In genomic region chr3:48609088-48610005, GRCh38 we compare ENCODE assay signal across 8 cellular contexts. TPM values are rescaled to one million over a fixed set of nuclear protein-coding genes. Genes with fewer than 3 reads are reported as not detected.
DNase-seq lines count a peak whose midpoint lies in the region; ATAC-seq and TF ChIP-seq lines count a peak whose summit lies in the region.

Gene UQCRC1, minus strand, starts transcription at chr3:48609646. Its CDS starts 26 bp downstream, at chr3:48609620.

- ATAC-seq in HG02588 (IDR thresholded peaks at IDR 0.05; ENCODE audit: unreplicated experiment) (peak; percentile 91), thoracic aorta (ENCODE audit: insufficient number of reproducible peaks, low FRiP score, low read depth) (peak; percentile 88)

- H3K4me1 ChIP-seq in osteoblast (ENCODE audit: insufficient read depth, low read length) = peaks cover 15% of the 10 kb centered on the region
- peaks cover 10 to 21% of the 10 kb centered on the region in 2 donors for H3K4me1 ChIP-seq in thoracic aorta (ENCODE audit: control insufficient read depth in 1 of 2, low read depth in 2 of 2)

- H3K9me3 ChIP-seq in osteoblast (ENCODE audit: low read depth, low read length) = no peaks in the 10 kb centered on the region
- H3K9me3 ChIP-seq in thoracic aorta = no peaks in the 10 kb centered on the region

- peak; percentile 94 for TF ChIP-seq POLR2A in GM10847 (IDR thresholded peaks at IDR 0.05; ENCODE audit: extremely low read depth, insufficient read length)

- H3K4me3 ChIP-seq in osteoblast (ENCODE audit: insufficient read depth, low read length) (peak within 1 kb of the TSS; percentile 97), thoracic aorta (peak within 1 kb of the TSS; percentile 85)

- H3K9me3 Mint-ChIP-seq in activated naive CD8-positive, alpha-beta T cell (ENCODE audit: low read depth) = no peaks in the 10 kb centered on the region

- peaks cover 9% of the 10 kb centered on the region for H4K20me1 ChIP-seq in osteoblast (ENCODE audit: insufficient read depth, low read length)

- H3K27ac Mint-ChIP-seq in activated naive CD8-positive, alpha-beta T cell = peak within 1 kb of the TSS; percentile 97

- H3K79me2 ChIP-seq in osteoblast (ENCODE audit: insufficient read depth, low read length) = peaks cover 38% of the 10 kb centered on the region

- H3K27ac ChIP-seq in osteoblast (ENCODE audit: low read depth, low read length) = peak within 1 kb of the TSS; percentile 65
- peak within 1 kb of the TSS; percentile 72 to 84 for H3K27ac ChIP-seq in thoracic aorta

- H3K27me3 Mint-ChIP-seq in activated naive CD8-positive, alpha-beta T cell = no peaks in the 10 kb centered on the region

- H3K27me3 ChIP-seq in osteoblast (ENCODE audit: insufficient read depth, low read length) (no peaks in the 10 kb centered on the region), thoracic aorta (replicated peaks; ENCODE audit: insufficient read depth) (no peaks in the 10 kb centered on the region)

- H3K36me3 ChIP-seq in osteoblast (ENCODE audit: insufficient read depth, low read length) (peaks cover 20% of the 10 kb centered on the region), thoracic aorta (peaks cover 15% of the 10 kb centered on the region)

- peak; percentile 62 for TF ChIP-seq CTCF in osteoblast (IDR thresholded peaks at IDR 0.05; ENCODE audit: extremely low read depth, low read depth, low read length)
- TF ChIP-seq CTCF in thoracic aorta (IDR thresholded peaks at IDR 0.05) = peak; percentile 87

- peaks cover 21% of the 10 kb centered on the region for H3K4me1 Mint-ChIP-seq in activated naive CD8-positive, alpha-beta T cell (ENCODE audit: low read depth)

- peak within 1 kb of the TSS; percentile 99 for H3K4me3 Mint-ChIP-seq in activated naive CD8-positive, alpha-beta T cell

- peaks cover 3% of the 10 kb centered on the region for H3K36me3 Mint-ChIP-seq in activated naive CD8-positive, alpha-beta T cell

- peak within 1 kb of the TSS; percentile 95 for H2AFZ ChIP-seq in osteoblast (ENCODE audit: low read length)

- peak within 1 kb of the TSS; percentile 94 for H3K4me2 ChIP-seq in osteoblast (ENCODE audit: insufficient read depth, low read length)

- DNase-seq in NCI-H1048 (lab: John Stamatoyannopoulos, UW) (peak; percentile 88), SKM-1 (lab: John Stamatoyannopoulos, UW; ENCODE audit: unreplicated experiment) (peak; percentile 88), glomerular visceral epithelial cell (ENCODE audit: extremely low spot score) (peak; percentile 94), osteoblast (ENCODE audit: insufficient read length, low spot score, missing footprints) (peak; percentile 99), thoracic aorta (ENCODE audit: low spot score) (peak; percentile 44)

RNA-seq across cellular contexts. Expression of gene UQCRC1, which starts in this region (rescaled TPM):
- total RNA-seq in osteoblast = 299 and 308 TPM in 2 replicates
- 100 to 1,000 TPM; 226 to 234 TPM for total RNA-seq in thoracic aorta

Comparison
In these comparisons a context has a peak if more than half of its experiments do, and no peak if none do; other contexts are left out.
1. Peak in every context shown above with its lines: DNase-seq, ATAC-seq, H3K4me3 ChIP-seq and H3K27ac ChIP-seq.
2. DNase-seq: peak in every context shown above with its lines; median percentile 99 in osteoblast; 94 in glomerular visceral epithelial cell; 88 in NCI-H1048; 88 in SKM-1; 44 in thoracic aorta.